9 cellular contexts compared by ENCODE assay signal in the genomic region with DNA sequence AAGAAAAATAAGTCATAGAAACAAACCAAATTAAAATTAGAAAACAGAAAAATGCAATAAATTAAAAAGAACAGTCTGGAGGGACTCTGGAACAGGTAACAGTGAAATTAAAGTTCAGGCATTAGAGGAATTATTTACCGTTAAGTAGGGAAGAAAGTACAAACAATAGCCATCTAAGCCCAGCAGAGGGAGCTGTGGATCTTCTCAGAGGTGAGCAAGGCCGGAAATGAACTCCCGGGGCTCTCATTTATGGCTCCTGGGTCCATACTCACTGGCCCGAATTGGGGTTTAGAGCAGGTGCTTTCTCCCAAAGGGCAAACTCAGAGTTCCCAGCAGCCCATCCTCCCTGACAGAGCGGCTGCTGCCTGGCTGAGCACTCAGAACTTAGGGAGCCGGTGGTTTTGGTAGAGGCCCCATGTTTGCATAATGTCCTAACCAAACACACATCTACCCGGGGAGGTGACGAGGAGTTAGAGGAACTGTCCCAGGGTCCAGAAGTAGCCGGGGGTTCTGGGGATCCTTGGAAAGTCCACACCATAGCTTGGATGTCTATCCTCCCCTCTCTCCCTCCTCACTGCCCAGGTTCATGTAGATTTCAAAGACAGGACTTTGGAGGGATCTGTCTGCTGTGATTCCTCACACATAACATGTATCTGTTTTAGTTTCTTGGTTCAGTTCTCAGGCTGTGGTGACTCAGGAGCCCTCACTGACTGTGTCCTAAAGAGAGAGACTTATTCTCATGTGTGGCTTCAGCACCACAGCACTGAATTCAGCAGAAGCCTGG.
DNase-seq lines count a peak whose midpoint lies in the region; ATAC-seq and TF ChIP-seq lines count a peak whose summit lies in the region.
"Had no signal": no experiment of that assay in that cellular context is flagged by ENCODE, and none has a peak within 500 bp of the region (broad histone marks: within the 10 kb centered on the region; RNA-seq: fewer than 3 reads in every experiment).

No MANE protein-coding gene starts in this region.

- TF ChIP-seq CTCF in GM10248 (IDR thresholded peaks at IDR 0.05; ENCODE audit: control extremely low read depth, extremely low read depth, low read depth, missing control alignments) (peak; percentile 65), WI38 (IDR thresholded peaks at IDR 0.05; ENCODE audit: low read depth, low read length) (peak; percentile 73), lower lobe of right lung (IDR thresholded peaks at IDR 0.05) (peak; percentile 62), omental fat pad (IDR thresholded peaks at IDR 0.05) (no peak)

- intact Hi-C loops in lower lobe of right lung (cut with DNase I): no loop called here

- POLR2A ChIA-PET in GM10248 (lab: Yijun Ruan, JAX): no interaction called here

- H3K27ac ChIP-seq in lower lobe of right lung: no peak overlapping the region
- H3K27ac ChIP-seq: skin epidermis had no signal

- no peaks in the 10 kb centered on the region for H3K9me3 ChIP-seq in lower lobe of right lung

- DNase-seq in GM10248 (ENCODE audit: extremely low spot score) (peak; percentile 87), NCI-H2171 (lab: John Stamatoyannopoulos, UW) (peak; percentile 75), cerebellar cortex (ENCODE audit: low spot score) (peak; percentile 59), lower lobe of right lung (peak; percentile 54), omental fat pad (ENCODE audit: low spot score) (no peak)
- peak; percentile 28 for DNase-seq in stimulated activated CD8-positive, alpha-beta memory T cell treated with anti-CD3 and anti-CD28 coated beads, Interleukin-4, amount 100 ng/mL, for 24 hours (ENCODE audit: low read depth)

- ATAC-seq in HG02642 (IDR thresholded peaks at IDR 0.05; ENCODE audit: poor library complexity, unreplicated experiment) (peak; percentile 74), lower lobe of right lung (peak; percentile 81 to 89), omental fat pad (ENCODE audit: low FRiP score) (no peak)

- H3K27me3 ChIP-seq in lower lobe of right lung (ENCODE audit: low read depth): peaks cover 9% of the 10 kb centered on the region

- H3K4me1 ChIP-seq in lower lobe of right lung: no peaks in the 10 kb centered on the region

- CTCF ChIA-PET in GM10248 (lab: Yijun Ruan, JAX): interaction anchor here (1.0 to 3.9 kb wide), 22 partner anchors 11 to 151 kb away, joined by 3 to 40 read pairs (median 5); no protein-coding TSS in a partner anchor

- H3K36me3 ChIP-seq in lower lobe of right lung: no peaks in the 10 kb centered on the region

- H3K4me3 ChIP-seq in WI38 (ENCODE audit: low read depth, low read length) (no peak overlapping the region), lower lobe of right lung (no peak overlapping the region)
- H3K4me3 ChIP-seq: skin epidermis had no signal

Comparison
In these comparisons a context has a peak if more than half of its experiments do, and no peak if none do; other contexts are left out.
1. CTCF ChIP-seq: peak in GM10248 (single experiment), WI38 (single experiment) and lower lobe of right lung (single experiment); none in omental fat pad (0 of 3).